8 cellular contexts compared by ENCODE assay signal in genomic region chr1:247112479-247112781, GRCh38. TPM values are rescaled to one million over a fixed set of nuclear protein-coding genes. Genes with fewer than 3 reads are reported as not detected.
DNase-seq lines count a peak whose midpoint lies in the region; ATAC-seq and TF ChIP-seq lines count a peak whose summit lies in the region.

No MANE protein-coding gene starts in this region.

- H3K9ac ChIP-seq in endodermal cell (ENCODE audit: extremely low read depth, low read length, poor library complexity, severe bottlenecking) = no peak overlapping the region

- H3K27ac Mint-ChIP-seq in endodermal cell = no peak overlapping the region
- no peak overlapping the region for H3K27ac Mint-ChIP-seq in nephron progenitor cell

- peaks cover 2% of the 10 kb centered on the region for H3K79me2 ChIP-seq in ACC112 (ENCODE audit: control insufficient read depth, insufficient read depth, low read length, unreplicated experiment)

- H3K27me3 ChIP-seq in ACC112 (ENCODE audit: insufficient read depth, low read length) (no peaks in the 10 kb centered on the region), endodermal cell (ENCODE audit: control insufficient read depth, insufficient read depth, low read length, poor library complexity, severe bottlenecking) (peaks cover 17% of the 10 kb centered on the region)

- WGBS in endodermal cell (ENCODE audit: insufficient coverage in 1 of 2, insufficient read length in 1 of 2), 2 experiments = 76 to 91% methylated on average over 5 to 9 of the region's 9 CpGs

- H3K9me3 Mint-ChIP-seq in endodermal cell (peaks cover 2% of the 10 kb centered on the region), nephron progenitor cell (peaks cover 39% of the 10 kb centered on the region)

- H3K27ac ChIP-seq in ACC112 (ENCODE audit: low read depth, low read length) (no peak overlapping the region), endodermal cell (ENCODE audit: low read depth, low read length) (no peak overlapping the region)

- H3K4me1 ChIP-seq in ACC112 (ENCODE audit: control insufficient read depth, insufficient read depth, low read length, unreplicated experiment) (no peaks in the 10 kb centered on the region), endodermal cell (ENCODE audit: control insufficient read depth, insufficient read depth, low read length) (no peaks in the 10 kb centered on the region)

- DNase-seq in endodermal cell (no peak), nephron progenitor cell (no peak), islet precursor cell (no peak), HCEC 1CT (no peak)

- peak overlapping the region; percentile 92; the same call in 1 of the 2 replicates for H3K4me3 ChIP-seq in ACC112 (ENCODE audit: low read depth, low read length)
- peak overlapping the region; percentile 78 for H3K4me3 ChIP-seq in endodermal cell (ENCODE audit: low read length)

- TF ChIP-seq CTCF in endodermal cell (conservative IDR thresholded peaks at IDR 0.05) (no peak), nephron progenitor cell (IDR thresholded peaks at IDR 0.05) (no peak)

- no peaks in the 10 kb centered on the region for H3K9me3 ChIP-seq in endodermal cell (ENCODE audit: control insufficient read depth, low read length)

- H3K27me3 Mint-ChIP-seq in endodermal cell (ENCODE audit: insufficient read depth) (peaks cover 50% of the 10 kb centered on the region), nephron progenitor cell (ENCODE audit: low read depth, poor library complexity) (peaks cover 14% of the 10 kb centered on the region)

- H3K36me3 Mint-ChIP-seq in endodermal cell (ENCODE audit: low read depth) (no peaks in the 10 kb centered on the region), nephron progenitor cell (ENCODE audit: low read depth) (peaks cover 32% of the 10 kb centered on the region)

- H3K4me3 Mint-ChIP-seq in endodermal cell = peak overlapping the region; percentile 60
- peak overlapping the region; percentile 70 for H3K4me3 Mint-ChIP-seq in nephron progenitor cell

- peaks cover 11% of the 10 kb centered on the region for H3K4me1 Mint-ChIP-seq in endodermal cell
- H3K4me1 Mint-ChIP-seq in nephron progenitor cell = peaks cover 20% of the 10 kb centered on the region

- peak; percentile 12 for ATAC-seq in HG02759 (IDR thresholded peaks at IDR 0.05; ENCODE audit: unreplicated experiment)
- ATAC-seq in GM18519 (IDR thresholded peaks at IDR 0.05; ENCODE audit: low FRiP score, unreplicated experiment) = no peak
- no peak for ATAC-seq in GM18502 (IDR thresholded peaks at IDR 0.05; ENCODE audit: poor library complexity, unreplicated experiment)

- no peak overlapping the region for H2AFZ ChIP-seq in ACC112 (ENCODE audit: low read length, unreplicated experiment)

- H3K36me3 ChIP-seq in ACC112 (ENCODE audit: insufficient read depth, low read length) = no peaks in the 10 kb centered on the region
- H3K36me3 ChIP-seq in endodermal cell (ENCODE audit: control insufficient read depth, insufficient read depth, low read length) = no peaks in the 10 kb centered on the region

RNA-seq across cellular contexts. Expression of gene ZNF669, which starts 8.3 kb away (rescaled TPM):
- 10 to 100 TPM; 14.3 to 20.6 TPM for total RNA-seq in endodermal cell
- 14.8 TPM for polyA plus RNA-seq in endodermal cell (2013, experiment 1 of 2)
- 13.7 TPM for polyA plus RNA-seq in endodermal cell (2013, experiment 2 of 2)

RNA-seq across cellular contexts. Expression of gene ZNF670, which starts 33.8 kb away (rescaled TPM):
- 10 to 100 TPM; 10.9 to 15.7 TPM for total RNA-seq in endodermal cell
- 14.0 TPM for polyA plus RNA-seq in endodermal cell (2013, experiment 1 of 2)
- 13.1 TPM for polyA plus RNA-seq in endodermal cell (2013, experiment 2 of 2)

RNA-seq across cellular contexts. Expression of gene ZNF124, which starts 59.4 kb away (rescaled TPM):
- 100 to 1,000 TPM in 1 of 2 donors, 10 to 100 TPM in 1; 93.3 to 101 TPM for total RNA-seq in endodermal cell
- 23.5 TPM for polyA plus RNA-seq in endodermal cell (2013, experiment 1 of 2)
- polyA plus RNA-seq in endodermal cell (2013, experiment 2 of 2) = 28.3 TPM
